ENCODE assay signal across 8 cellular contexts in the genomic region with DNA sequence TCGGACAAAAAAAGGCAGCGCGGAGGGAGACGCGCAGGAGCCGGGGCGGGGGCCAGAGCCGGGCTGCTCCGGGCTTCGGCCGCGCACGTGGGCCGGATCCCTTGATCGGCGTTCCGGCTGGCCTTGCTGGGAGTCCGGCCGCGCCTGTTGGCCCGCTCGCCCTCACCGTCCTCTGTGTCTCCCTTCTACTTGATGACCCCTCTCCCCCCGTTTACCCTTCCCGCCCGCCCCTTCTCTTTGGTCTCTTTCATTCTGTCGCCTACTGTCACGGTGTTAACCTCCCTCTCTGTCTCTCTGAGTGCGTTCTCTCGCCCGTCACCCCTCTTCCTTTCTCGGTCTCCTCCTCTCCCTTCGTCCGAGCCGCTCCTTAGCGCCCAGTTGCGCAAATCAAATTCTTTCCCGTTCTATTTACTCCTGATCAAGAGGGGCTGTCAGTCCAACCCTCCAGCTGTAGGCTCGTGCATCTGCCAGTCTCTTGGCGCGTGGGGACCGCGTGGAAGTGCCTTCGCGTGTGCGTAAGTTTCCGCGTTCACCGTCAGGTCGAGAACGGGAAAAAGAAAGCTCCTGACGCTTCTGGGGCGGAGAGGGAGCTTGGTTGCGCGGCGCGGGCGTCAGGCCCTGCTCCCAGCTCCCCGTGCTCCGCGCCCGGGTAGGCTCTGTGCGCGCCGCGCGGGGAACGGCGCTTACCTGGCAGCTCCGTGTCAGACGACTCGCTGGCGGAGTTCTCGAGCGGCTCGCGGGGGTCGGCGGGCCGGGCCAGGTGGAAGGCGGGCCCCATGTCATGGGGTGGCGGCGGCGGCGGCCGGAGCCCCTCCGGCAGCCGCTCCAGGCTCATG. TPM values are rescaled to one million over a fixed set of nuclear protein-coding genes. Genes with fewer than 3 reads are reported as not detected.
A peak's percentile ranks its signal among the peaks of the same experiment; 100 is the strongest.
DNase-seq lines count a peak whose midpoint lies in the region; ATAC-seq, FAIRE-seq and TF ChIP-seq lines count a peak whose summit lies in the region.

No MANE protein-coding gene starts in this region.

- in situ Hi-C loops in K562 (cut with MboI) = no loop called here

- no peaks in the 10 kb centered on the region for H4K20me1 ChIP-seq in K562 (replicated peaks; ENCODE audit: control insufficient read depth, insufficient read depth, low read length)

- BruUV-seq in K562 (replicated peaks; lab: Mats Ljungman, UMichigan) = no TSS peak

- H3K9me3 Mint-ChIP-seq in activated CD4-positive, alpha-beta T cell treated with anti-CD3 and anti-CD28 coated beads, Interleukin-2, amount 10 ng/mL, durations not matched to agents 7 days and 5 days = peaks cover 6% of the 10 kb centered on the region

- peaks cover 10% of the 10 kb centered on the region for H3K36me3 Mint-ChIP-seq in activated CD4-positive, alpha-beta T cell treated with anti-CD3 and anti-CD28 coated beads, Interleukin-2, amount 10 ng/mL, durations not matched to agents 7 days and 5 days (ENCODE audit: low read depth)

- no peak for FAIRE-seq in K562 (lab: Jason Lieb, UNC)

- peak overlapping the region; percentile 96 for H3K4me2 ChIP-seq in K562 (ENCODE audit: insufficient read depth, low read length)

- H3K4me1 Mint-ChIP-seq in activated CD4-positive, alpha-beta T cell treated with anti-CD3 and anti-CD28 coated beads, Interleukin-2, amount 10 ng/mL, durations not matched to agents 7 days and 5 days = peaks cover 37% of the 10 kb centered on the region

- intact Hi-C loops in K562 (cut with micrococcal nuclease) (loop anchor here (5.0 kb wide), 2 partner anchors 64 to 159 kb away; no protein-coding TSS in a partner anchor), aorta (cut with DNase I) (no loop called here)

- H3K4me1 ChIP-seq in K562 (replicated peaks in 1 of 2; ENCODE audit: control insufficient read depth in 2 of 2, insufficient read depth in 2 of 2, low read length in 2 of 2) (peaks cover 19 to 51% of the 10 kb centered on the region in 2 experiments), lung (ENCODE audit: control insufficient read depth in 2 of 2, insufficient read depth in 2 of 2, low read length in 2 of 2) (peaks cover 8 to 21% of the 10 kb centered on the region in 2 donors), aorta (ENCODE audit: control insufficient read depth in 1 of 2, insufficient read depth in 2 of 2, low read length in 2 of 2) (no peaks in the 10 kb centered on the region)

- no peak for TF ChIP-seq EP300 in K562 (IDR thresholded peaks at IDR 0.05; ENCODE audit: low read length)

- TF ChIP-seq CTCF in K562 (IDR thresholded peaks at IDR 0.05 in 2 of 3, conservative IDR thresholded peaks at IDR 0.05 in 1 of 3; ENCODE audit: insufficient read depth in 2 of 3, low read depth in 1 of 3, low read length in 3 of 3) = no peak
- no peak for TF ChIP-seq CTCF in lung (IDR thresholded peaks at IDR 0.05; ENCODE audit: control extremely low read depth, extremely low read depth)

- ATAC-seq in K562 = peak; percentile 31
- ATAC-seq in lung (ENCODE audit: insufficient read depth, low FRiP score) = no peak
- ATAC-seq in aorta (ENCODE audit: low FRiP score) = no peak
- no peak for ATAC-seq in HG02623 (IDR thresholded peaks at IDR 0.05; ENCODE audit: unreplicated experiment)

- peak overlapping the region; percentile 63; the same call in 1 of the 2 replicates for H2AFZ ChIP-seq in K562 (ENCODE audit: low read depth, low read length)

- under 1% methylated on average over 52 of the region's 88 CpGs for WGBS in K562 (ENCODE audit: insufficient coverage, low coverage, missing lambda C conversion rate)
- WGBS in lung, 2 donors = 2 to 4% methylated on average over 80 to 88 of the region's 88 CpGs
- WGBS in aorta, 2 donors = 2 to 3% methylated on average over 77 to 88 of the region's 88 CpGs

- no peaks in the 10 kb centered on the region for H3K27me3 ChIP-seq in K562 (ENCODE audit: control insufficient read depth in 2 of 2, insufficient read depth in 2 of 2, low read length in 2 of 2)
- H3K27me3 ChIP-seq in lung (ENCODE audit: control insufficient read depth, insufficient read depth) = peaks cover 17% of the 10 kb centered on the region
- H3K27me3 ChIP-seq in aorta (ENCODE audit: control insufficient read depth in 1 of 2, insufficient read depth in 2 of 2, low read length in 1 of 2) = no peaks in the 10 kb centered on the region

- TF ChIP-seq POLR2A in K562 (conservative IDR thresholded peaks at IDR 0.05) = no peak

- H3K27ac Mint-ChIP-seq in activated CD4-positive, alpha-beta T cell treated with anti-CD3 and anti-CD28 coated beads, Interleukin-2, amount 10 ng/mL, durations not matched to agents 7 days and 5 days = peak overlapping the region; percentile 16

- TF ChIP-seq RAD21 in K562 (CRISPR knock-in tag; conservative IDR thresholded peaks at IDR 0.05 in 1 of 2, IDR thresholded peaks at IDR 0.05 in 1 of 2) = no peak

- POLR2A ChIA-PET in activated CD4-positive, alpha-beta T cell treated with anti-CD3 and anti-CD28 coated beads, Interleukin-2, amount 10 ng/mL, durations not matched to agents 7 days and 5 days (lab: Charles Lee) = interaction anchor here (0.7 kb wide), 1 partner anchor 9 kb away, joined by 3 read pairs; no protein-coding TSS in a partner anchor
- POLR2A ChIA-PET in K562 (lab: Yijun Ruan, JAX) = interaction anchor here (0.6 to 2.4 kb wide), 11 partner anchors 9 to 291 kb away, joined by 3 to 12 read pairs (median 4); no protein-coding TSS in a partner anchor

- H3K9me1 ChIP-seq in K562 (ENCODE audit: control insufficient read depth, insufficient read depth, low read length) = no peaks in the 10 kb centered on the region

- H3K27ac ChIP-seq in K562 (ENCODE audit: extremely low read depth, low read depth, low read length) (peak overlapping the region; percentile 98), lung (ENCODE audit: low read depth in 1 of 2, low read length in 1 of 2) (no peak overlapping the region), aorta (ENCODE audit: low read depth in 1 of 2, low read length in 2 of 2) (no peak overlapping the region)

- DNase-seq in activated CD4-positive, alpha-beta T cell treated with anti-CD3 and anti-CD28 coated beads, Interleukin-2, amount 10 ng/mL, durations not matched to agents 7 days and 5 days = peak; percentile 23
- DNase-seq in activated CD4-positive, alpha-beta T cell treated with anti-CD3 and anti-CD28 coated beads, Interleukin-2, amount 50 U/mL, for 1 hour = no peak
- DNase-seq in NAMALWA (ENCODE audit: low spot score) (peak; percentile 52), K562 (ENCODE audit: extremely low read depth in 1 of 4, low spot score in 3 of 4) (peak; percentile 55 to 71 (median 62)), lung (ENCODE audit: low spot score) (no peak), aorta (peak; percentile 46 to 77), hepatic stellate cell (ENCODE audit: low spot score) (no peak)

- H3K4me3 Mint-ChIP-seq in activated CD4-positive, alpha-beta T cell treated with anti-CD3 and anti-CD28 coated beads, Interleukin-2, amount 10 ng/mL, durations not matched to agents 7 days and 5 days = peak overlapping the region; percentile 59

- peaks cover 68% of the 10 kb centered on the region for H3K79me2 ChIP-seq in K562 (ENCODE audit: control insufficient read depth, insufficient read depth, low read length)

- H3K4me3 ChIP-seq in K562 = peak overlapping the region; percentile 99
- peak overlapping the region; percentile 3 for H3K4me3 ChIP-seq in lung
- H3K4me3 ChIP-seq in aorta (ENCODE audit: low read length in 2 of 2) = peak overlapping the region; percentile 50 to 53

- H3K36me3 ChIP-seq in K562 (ENCODE audit: control insufficient read depth, insufficient read depth, low read length) = peaks cover 35% of the 10 kb centered on the region
- H3K36me3 ChIP-seq in lung (ENCODE audit: control insufficient read depth in 2 of 2, insufficient read depth in 2 of 2, low read length in 2 of 2) = no peaks in the 10 kb centered on the region
- no peaks in the 10 kb centered on the region for H3K36me3 ChIP-seq in aorta (ENCODE audit: control insufficient read depth in 1 of 2, insufficient read depth in 2 of 2, low read length in 1 of 2)

- CTCF ChIA-PET in activated CD4-positive, alpha-beta T cell treated with anti-CD3 and anti-CD28 coated beads, Interleukin-2, amount 10 ng/mL, durations not matched to agents 7 days and 5 days (lab: Charles Lee) = interaction anchor here (1.0 to 1.1 kb wide), 2 partner anchors 8 to 13 kb away, joined by 3 read pairs; no protein-coding TSS in a partner anchor
- CTCF ChIA-PET in K562 (lab: Yijun Ruan, JAX; ENCODE audit: low intra/inter-chr PET ratio) = no interaction called here

- no peaks in the 10 kb centered on the region; the same call in 1 of the 2 replicates for H3K9me3 ChIP-seq in K562 (replicated peaks; ENCODE audit: control insufficient read depth, insufficient read depth, low read depth, low read length)
- H3K9me3 ChIP-seq in lung (ENCODE audit: control insufficient read depth in 2 of 2, insufficient read depth in 1 of 2, low read length in 1 of 2) = peaks cover 0 to 16% of the 10 kb centered on the region in 2 donors
- H3K9me3 ChIP-seq in aorta (ENCODE audit: control insufficient read depth, low read length) = no peaks in the 10 kb centered on the region

- peak overlapping the region; percentile 99 to 100 for H3K9ac ChIP-seq in K562 (ENCODE audit: insufficient read depth in 1 of 2, low read depth in 2 of 2, low read length in 2 of 2)

- peaks cover 81% of the 10 kb centered on the region for H3K27me3 Mint-ChIP-seq in activated CD4-positive, alpha-beta T cell treated with anti-CD3 and anti-CD28 coated beads, Interleukin-2, amount 10 ng/mL, durations not matched to agents 7 days and 5 days

RNA-seq across cellular contexts. Expression of gene PITX1, which starts 0.8 kb away (rescaled TPM):
- not detected for total RNA-seq in activated CD4-positive, alpha-beta T cell treated with anti-CD3 and anti-CD28 coated beads, Interleukin-2, amount 10 ng/mL, durations not matched to agents 7 days and 5 days
- total RNA-seq in K562 (2011; cell fraction: chromatin; rRNA removed; ENCODE audit: low replicate concordance) = 10.2 and 35.6 TPM in 2 replicates
- 39.9 and 42.6 TPM in 2 replicates for total RNA-seq in K562 (2011; cell fraction: nucleolus; rRNA removed)
- total RNA-seq in K562 (2011; cell fraction: nucleoplasm; rRNA removed) = 19.5 and 26.3 TPM in 2 replicates
- 59.8 and 73.9 TPM in 2 replicates for total RNA-seq in K562 (2014; rRNA removed)
- 2.3 and 3.1 TPM in 2 replicates for total RNA-seq in K562 (2014; rRNA removed; fragmentation: Illumina TruSeq; extraction: Trizol)
- total RNA-seq in K562 (2015; rRNA removed; fragmentation: Illumina TruSeq; extraction: Trizol) = 24.9 and 25.3 TPM in 2 replicates
- total RNA-seq in K562 (2021) = 88.2 and 90.4 TPM in 2 replicates
- polyA plus RNA-seq in K562 (2011; rRNA removed) = 30.8 and 50.1 TPM in 2 replicates
- 91.0 and 189 TPM in 2 replicates for polyA plus RNA-seq in K562 (2011; cell fraction: cytosol; rRNA removed)
- polyA plus RNA-seq in K562 (2011; cell fraction: nucleus; rRNA removed) = 68.1 and 94.4 TPM in 2 replicates
- 34.0 and 38.0 TPM in 2 replicates for polyA plus RNA-seq in K562 (2012)
- 7.4 and 35.6 TPM in 2 replicates for polyA plus RNA-seq in K562 (2014; fragmentation: Illumina TruSeq; extraction: Trizol)
- under 1 TPM; 0.13 to 0.17 TPM for polyA plus RNA-seq in K562 (2014; fragmentation: Nextera tagmentation; extraction: Ambion mirVana)
- 58.7 and 64.6 TPM in 2 replicates for polyA plus RNA-seq in K562 (2014; rRNA removed)
- polyA minus RNA-seq in K562 (2011; rRNA and poly(A)+ RNA removed) = 12.0 and 21.7 TPM in 2 replicates
- polyA minus RNA-seq in K562 (2011; cell fraction: cytosol; rRNA and poly(A)+ RNA removed) = 56.3 and 80.4 TPM in 2 replicates
- 21.8 and 31.4 TPM in 2 replicates for polyA minus RNA-seq in K562 (2011; cell fraction: nucleus; rRNA and poly(A)+ RNA removed)
- under 1 TPM; 0.43 to 0.55 TPM for total RNA-seq in lung
- polyA plus RNA-seq in lung = 1 to 10 TPM in 1 of 2 donors, under 1 TPM in 1; 0.89 to 1.3 TPM
- total RNA-seq in aorta = under 1 TPM in 1 of 2 donors, not detected in 1; 0.39 TPM
- 1 to 10 TPM in 1 of 2 donors, under 1 TPM in 1; 0.49 to 2.3 TPM for polyA plus RNA-seq in aorta

Comparison
In these comparisons a context has a peak if more than half of its experiments do, and no peak if none do; other contexts are left out.
1. DNase-seq: peak in activated CD4-positive, alpha-beta T cell treated with anti-CD3 and anti-CD28 coated beads, Interleukin-2, amount 10 ng/mL, durations not matched to agents 7 days and 5 days (single experiment), NAMALWA (single experiment), K562 (4 of 4) and aorta (2 of 2); none in activated CD4-positive, alpha-beta T cell treated with anti-CD3 and anti-CD28 coated beads, Interleukin-2, amount 50 U/mL, for 1 hour (single experiment), lung (single experiment) and hepatic stellate cell (single experiment).
2. H3K4me3 ChIP-seq: peak in every context shown above with its lines; median percentile 99 in K562; 52 in aorta; 3 in lung.